ENCODE assay signal across 16 cellular contexts in genomic region chr11:64351136-64351631, GRCh38.
"Had no signal": no experiment of that assay in that cellular context is flagged by ENCODE, and none has a peak within 500 bp of the region (broad histone marks: within the 10 kb centered on the region; RNA-seq: fewer than 3 reads in every experiment).

No MANE protein-coding gene starts in this region.

- H3K4me3 Mint-ChIP-seq: activated CD4-positive, alpha-beta memory T cell treated with anti-CD3 and anti-CD28 coated beads for 36 hours; activated naive CD4-positive, alpha-beta T cell treated with anti-CD3 and anti-CD28 coated beads, Interleukin-2, amount 10 ng/mL, durations not matched to agents 7 days and 5 days; activated naive CD8-positive, alpha-beta T cell treated with anti-CD3 and anti-CD28 coated beads, Interleukin-2, amount 50 U/mL, for 24 hours; brain; nephron progenitor cell had no signal

- ATAC-seq: activated naive CD8-positive, alpha-beta T cell treated with anti-CD3 and anti-CD28 coated beads, Interleukin-2, amount 50 U/mL, for 24 hours; left colon had no signal

- H3K9me3 ChIP-seq: lower lobe of right lung, thyroid gland had no signal

- H3K4me3 ChIP-seq: dorsolateral prefrontal cortex, lower lobe of right lung, thyroid gland had no signal

- H3K27ac Mint-ChIP-seq: activated CD4-positive, alpha-beta memory T cell treated with anti-CD3 and anti-CD28 coated beads for 36 hours; activated naive CD4-positive, alpha-beta T cell treated with anti-CD3 and anti-CD28 coated beads, Interleukin-2, amount 10 ng/mL, durations not matched to agents 7 days and 5 days; activated naive CD8-positive, alpha-beta T cell treated with anti-CD3 and anti-CD28 coated beads, Interleukin-2, amount 50 U/mL, for 24 hours had no signal

- H3K27ac ChIP-seq: lower lobe of right lung, thyroid gland had no signal

- H3K27me3 Mint-ChIP-seq: activated CD4-positive, alpha-beta memory T cell treated with anti-CD3 and anti-CD28 coated beads for 36 hours; activated naive CD4-positive, alpha-beta T cell treated with anti-CD3 and anti-CD28 coated beads, Interleukin-2, amount 10 ng/mL, durations not matched to agents 7 days and 5 days; activated naive CD8-positive, alpha-beta T cell treated with anti-CD3 and anti-CD28 coated beads, Interleukin-2, amount 50 U/mL, for 24 hours; brain had no signal

- H3K36me3 Mint-ChIP-seq: brain had no signal

- H3K9me3 Mint-ChIP-seq: activated CD4-positive, alpha-beta memory T cell treated with anti-CD3 and anti-CD28 coated beads for 36 hours; activated naive CD4-positive, alpha-beta T cell treated with anti-CD3 and anti-CD28 coated beads, Interleukin-2, amount 10 ng/mL, durations not matched to agents 7 days and 5 days; activated naive CD8-positive, alpha-beta T cell treated with anti-CD3 and anti-CD28 coated beads, Interleukin-2, amount 50 U/mL, for 24 hours; brain; nephron progenitor cell had no signal

- H3K27me3 ChIP-seq: dorsolateral prefrontal cortex, thyroid gland had no signal

- DNase-seq: activated CD4-positive, alpha-beta memory T cell treated with anti-CD3 and anti-CD28 coated beads for 36 hours; activated CD4-positive, alpha-beta T cell treated with anti-CD3 and anti-CD28 coated beads for 4 hours; activated effector memory CD4-positive, alpha-beta T cell treated with Interleukin-2 at 50 U/mL for 16 hours; activated naive CD4-positive, alpha-beta T cell treated with anti-CD3 and anti-CD28 coated beads, Interleukin-2, amount 10 ng/mL, durations not matched to agents 7 days and 5 days; activated naive CD8-positive, alpha-beta T cell treated with anti-CD3 and anti-CD28 coated beads, Interleukin-2, amount 50 U/mL, for 24 hours; anterior cingulate cortex; caudate nucleus; dorsolateral prefrontal cortex; left colon; lower lobe of right lung; nephron progenitor cell; occipital lobe; stimulated activated CD4-positive, alpha-beta T cell treated with anti-CD3 and anti-CD28 coated beads, Interleukin-2, amount 100 ng/mL, for 48 hours; T-helper 2 cell; thyroid gland had no signal

- H3K36me3 ChIP-seq: thyroid gland had no signal
